1 cellular context compared by ENCODE assay signal in genomic region chr4:82430193-82431025, GRCh38.
TF ChIP-seq lines count a peak whose summit lies in the region.

Gene ENOPH1, plus strand, starts transcription at chr4:82430590. Its CDS starts 240 bp downstream, at chr4:82430830.
Gene HNRNPDL, minus strand, starts transcription at chr4:82430462. Its CDS starts 772 bp downstream, at chr4:82429690.

TF ChIP-seq in WTC11, 78 proteins besides CTCF, POLR2A, EP300 and RAD21 (continued from another document):
- TF ChIP-seq USF1 (CRISPR knock-in tag; IDR thresholded peaks at IDR 0.05) (peak; percentile 95), ZSCAN18 (CRISPR knock-in tag; IDR thresholded peaks at IDR 0.05) (no peak), USF2 (CRISPR knock-in tag; IDR thresholded peaks at IDR 0.05) (peak; percentile 94), ATF3 (CRISPR knock-in tag; conservative IDR thresholded peaks at IDR 0.05) (no peak), ETV6 (CRISPR knock-in tag; IDR thresholded peaks at IDR 0.05) (peak; percentile 65; the same call in 1 of the 2 replicates), FOXP1 (CRISPR knock-in tag; IDR thresholded peaks at IDR 0.05; ENCODE audit: borderline replicate concordance) (peak; percentile 79), NFATC4 (CRISPR knock-in tag; IDR thresholded peaks at IDR 0.05) (peak; percentile 44; the same call in 1 of the 2 replicates), ZNF532 (CRISPR knock-in tag; IDR thresholded peaks at IDR 0.05; ENCODE audit: borderline replicate concordance) (no peak), MAX (CRISPR knock-in tag; IDR thresholded peaks at IDR 0.05) (peak; percentile 91), TCF7 (CRISPR knock-in tag; IDR thresholded peaks at IDR 0.05; ENCODE audit: low read depth) (0 out of 2 replicates have a peak, but pooled peaks have one; percentile 59), NFYB (CRISPR knock-in tag; conservative IDR thresholded peaks at IDR 0.05; ENCODE audit: low read depth) (peak; percentile 61), NFE2L1 (CRISPR knock-in tag; IDR thresholded peaks at IDR 0.05) (no peak), CREM (CRISPR knock-in tag; IDR thresholded peaks at IDR 0.05) (peak; percentile 19), E2F5 (CRISPR knock-in tag; IDR thresholded peaks at IDR 0.05) (peak; percentile 62), STAT6 (CRISPR knock-in tag; conservative IDR thresholded peaks at IDR 0.05; ENCODE audit: low read depth) (no peak), RELA (CRISPR knock-in tag; IDR thresholded peaks at IDR 0.05; ENCODE audit: borderline replicate concordance) (no peak), MYBL2 (CRISPR knock-in tag; IDR thresholded peaks at IDR 0.05) (peak; percentile 87; the same call in 1 of the 2 replicates), E2F4 (CRISPR knock-in tag; IDR thresholded peaks at IDR 0.05; ENCODE audit: borderline replicate concordance, low read depth) (peak; percentile 88), GABPB1 (CRISPR knock-in tag; IDR thresholded peaks at IDR 0.05) (peak; percentile 68)
